1 cellular context compared by ENCODE assay signal in the genomic region with DNA sequence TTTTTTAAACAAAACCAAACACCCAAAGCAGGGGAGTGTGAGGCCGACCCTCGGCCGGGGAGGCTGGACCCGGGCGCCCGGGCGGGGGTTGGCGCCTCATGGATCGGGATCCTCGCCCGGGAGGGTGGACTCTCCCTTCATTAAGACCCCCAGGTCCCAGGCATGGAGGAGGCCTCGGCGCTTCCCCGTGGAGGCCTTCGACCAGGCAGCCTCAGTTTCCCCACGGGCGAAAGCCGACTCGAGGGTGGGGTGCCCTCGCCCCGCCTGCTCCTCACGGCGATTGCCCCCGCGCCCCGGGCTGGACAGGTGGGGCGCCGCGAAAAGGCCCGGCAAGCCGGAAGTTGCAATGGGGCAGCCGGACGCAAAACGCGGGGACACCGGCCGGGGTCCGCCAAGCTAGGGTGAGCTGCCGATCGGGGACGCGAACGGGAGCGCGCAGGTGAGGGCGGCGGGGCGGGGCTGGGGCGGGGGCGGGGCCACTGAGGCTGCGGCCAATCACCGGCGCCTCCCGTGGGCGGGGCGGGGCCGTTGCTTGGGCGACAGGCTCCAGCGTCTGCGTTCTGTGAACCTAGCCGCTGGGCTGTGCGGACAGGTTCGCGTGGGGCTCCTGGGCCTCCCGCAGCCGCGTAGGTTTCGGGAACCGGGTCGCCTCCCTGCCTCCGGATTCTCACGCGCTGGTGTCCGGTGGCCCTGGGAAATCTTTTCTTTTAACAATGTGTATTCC.
TF ChIP-seq lines count a peak whose summit lies in the region.

No MANE protein-coding gene starts in this region.

TF ChIP-seq in HepG2, 621 proteins besides CTCF, POLR2A, EP300 and RAD21 (continued from another document and continues in another):
- TF ChIP-seq, protein P1, sequence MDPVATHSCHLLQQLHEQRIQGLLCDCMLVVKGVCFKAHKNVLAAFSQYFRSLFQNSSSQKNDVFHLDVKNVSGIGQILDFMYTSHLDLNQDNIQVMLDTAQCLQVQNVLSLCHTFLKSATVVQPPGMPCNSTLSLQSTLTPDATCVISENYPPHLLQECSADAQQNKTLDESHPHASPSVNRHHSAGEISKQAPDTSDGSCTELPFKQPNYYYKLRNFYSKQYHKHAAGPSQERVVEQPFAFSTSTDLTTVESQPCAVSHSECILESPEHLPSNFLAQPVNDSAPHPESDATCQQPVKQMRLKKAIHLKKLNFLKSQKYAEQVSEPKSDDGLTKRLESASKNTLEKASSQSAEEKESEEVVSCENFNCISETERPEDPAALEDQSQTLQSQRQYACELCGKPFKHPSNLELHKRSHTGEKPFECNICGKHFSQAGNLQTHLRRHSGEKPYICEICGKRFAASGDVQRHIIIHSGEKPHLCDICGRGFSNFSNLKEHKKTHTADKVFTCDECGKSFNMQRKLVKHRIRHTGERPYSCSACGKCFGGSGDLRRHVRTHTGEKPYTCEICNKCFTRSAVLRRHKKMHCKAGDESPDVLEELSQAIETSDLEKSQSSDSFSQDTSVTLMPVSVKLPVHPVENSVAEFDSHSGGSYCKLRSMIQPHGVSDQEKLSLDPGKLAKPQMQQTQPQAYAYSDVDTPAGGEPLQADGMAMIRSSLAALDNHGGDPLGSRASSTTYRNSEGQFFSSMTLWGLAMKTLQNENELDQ (CRISPR knock-in tag; IDR thresholded peaks at IDR 0.05; ENCODE audit: borderline replicate concordance), result no peak
- TF ChIP-seq SOX5 (CRISPR knock-in tag; IDR thresholded peaks at IDR 0.05; ENCODE audit: borderline replicate concordance) (no peak), TCF7L2 (IDR thresholded peaks at IDR 0.05; ENCODE audit: low read depth, low read length) (no peak), NR3C1 (CRISPR knock-in tag; IDR thresholded peaks at IDR 0.05) (no peak), CAMTA2 (CRISPR knock-in tag; IDR thresholded peaks at IDR 0.05; ENCODE audit: borderline replicate concordance) (0 out of 2 replicates have a peak, but pooled peaks have one; percentile 54), SMAD3 (CRISPR knock-in tag; IDR thresholded peaks at IDR 0.05) (0 out of 2 replicates have a peak, but pooled peaks have one; percentile 47), MBD4 (IDR thresholded peaks at IDR 0.05; ENCODE audit: borderline replicate concordance, low read length) (no peak), NFATC3 (CRISPR knock-in tag; IDR thresholded peaks at IDR 0.05) (no peak), ZNF260 (CRISPR knock-in tag; IDR thresholded peaks at IDR 0.05; ENCODE audit: borderline replicate concordance, low read depth) (no peak), SRSF1 (optimal IDR thresholded peaks at IDR 0.05; ENCODE audit: low read depth, low read length) (no peak), ZMYM2 (CRISPR knock-in tag; IDR thresholded peaks at IDR 0.05) (no peak), PCBP1 (IDR thresholded peaks at IDR 0.05; ENCODE audit: borderline replicate concordance, low read depth, low read length) (no peak), ISL2 (CRISPR knock-in tag; IDR thresholded peaks at IDR 0.05) (peak; percentile 55; the same call in 1 of the 2 replicates), KDM5A (IDR thresholded peaks at IDR 0.05; ENCODE audit: borderline replicate concordance, low read length) (peak; percentile 91; the same call in 1 of the 2 replicates), SNRNP70 (IDR thresholded peaks at IDR 0.05; ENCODE audit: low read depth, low read length) (no peak), ZNF558 (CRISPR knock-in tag; IDR thresholded peaks at IDR 0.05; ENCODE audit: borderline replicate concordance) (0 out of 2 replicates have a peak, but pooled peaks have one; percentile 59), MATR3 (CRISPR knock-in tag; IDR thresholded peaks at IDR 0.05) (no peak), DR1 (CRISPR knock-in tag; IDR thresholded peaks at IDR 0.05) (peak; percentile 51; the same call in 1 of the 2 replicates), ZNF263 (CRISPR knock-in tag; IDR thresholded peaks at IDR 0.05) (no peak), JARID2 (CRISPR knock-in tag; IDR thresholded peaks at IDR 0.05; ENCODE audit: insufficient replicate concordance) (no peak), ZC3H13 (CRISPR knock-in tag; IDR thresholded peaks at IDR 0.05) (peak; percentile 47; the same call in 1 of the 2 replicates), ZNF180 (CRISPR knock-in tag; IDR thresholded peaks at IDR 0.05; ENCODE audit: borderline replicate concordance, low read depth) (no peak), ATF7-NPFF (CRISPR knock-in tag; IDR thresholded peaks at IDR 0.05; ENCODE audit: low read depth) (no peak), ZNF75D (CRISPR knock-in tag; IDR thresholded peaks at IDR 0.05; ENCODE audit: borderline replicate concordance) (no peak), TOE1 (CRISPR knock-in tag; IDR thresholded peaks at IDR 0.05) (no peak), ZFP90 (CRISPR knock-in tag; IDR thresholded peaks at IDR 0.05; ENCODE audit: borderline replicate concordance) (no peak), ZNF317 (CRISPR knock-in tag; IDR thresholded peaks at IDR 0.05) (no peak), RFX1 (IDR thresholded peaks at IDR 0.05) (peak; percentile 70), MAF1 (CRISPR knock-in tag; IDR thresholded peaks at IDR 0.05; ENCODE audit: borderline replicate concordance) (peak; percentile 65), ZNF510 (CRISPR knock-in tag; IDR thresholded peaks at IDR 0.05; ENCODE audit: low read depth) (no peak), GATAD2A (CRISPR knock-in tag; IDR thresholded peaks at IDR 0.05) (peak; percentile 75), NR2F2 (IDR thresholded peaks at IDR 0.05; ENCODE audit: borderline replicate concordance, low read depth) (peak; percentile 44; the same call in 1 of the 2 replicates), SETDB1 (CRISPR knock-in tag; IDR thresholded peaks at IDR 0.05; ENCODE audit: borderline replicate concordance) (no peak), CEBPG (CRISPR knock-in tag; IDR thresholded peaks at IDR 0.05) (peak; percentile 79), TEAD2 (CRISPR knock-in tag; IDR thresholded peaks at IDR 0.05) (no peak), SKI (IDR thresholded peaks at IDR 0.05; ENCODE audit: partially characterized antibody) (no peak)
- TF ChIP-seq, protein P2, sequence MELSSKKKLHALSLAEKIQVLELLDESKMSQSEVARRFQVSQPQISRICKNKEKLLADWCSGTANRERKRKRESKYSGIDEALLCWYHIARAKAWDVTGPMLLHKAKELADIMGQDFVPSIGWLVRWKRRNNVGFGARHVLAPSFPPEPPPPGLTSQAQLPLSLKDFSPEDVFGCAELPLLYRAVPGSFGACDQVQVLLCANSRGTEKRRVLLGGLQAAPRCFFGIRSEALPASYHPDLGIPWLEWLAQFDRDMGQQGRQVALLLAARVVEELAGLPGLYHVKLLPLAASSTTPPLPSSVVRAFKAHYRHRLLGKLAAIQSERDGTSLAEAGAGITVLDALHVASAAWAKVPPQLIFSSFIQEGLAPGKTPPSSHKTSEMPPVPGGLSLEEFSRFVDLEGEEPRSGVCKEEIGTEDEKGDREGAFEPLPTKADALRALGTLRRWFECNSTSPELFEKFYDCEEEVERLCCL (CRISPR knock-in tag; IDR thresholded peaks at IDR 0.05; ENCODE audit: borderline replicate concordance), result 0 out of 2 replicates have a peak, but pooled peaks have one; percentile 46
- TF ChIP-seq, protein P3, sequence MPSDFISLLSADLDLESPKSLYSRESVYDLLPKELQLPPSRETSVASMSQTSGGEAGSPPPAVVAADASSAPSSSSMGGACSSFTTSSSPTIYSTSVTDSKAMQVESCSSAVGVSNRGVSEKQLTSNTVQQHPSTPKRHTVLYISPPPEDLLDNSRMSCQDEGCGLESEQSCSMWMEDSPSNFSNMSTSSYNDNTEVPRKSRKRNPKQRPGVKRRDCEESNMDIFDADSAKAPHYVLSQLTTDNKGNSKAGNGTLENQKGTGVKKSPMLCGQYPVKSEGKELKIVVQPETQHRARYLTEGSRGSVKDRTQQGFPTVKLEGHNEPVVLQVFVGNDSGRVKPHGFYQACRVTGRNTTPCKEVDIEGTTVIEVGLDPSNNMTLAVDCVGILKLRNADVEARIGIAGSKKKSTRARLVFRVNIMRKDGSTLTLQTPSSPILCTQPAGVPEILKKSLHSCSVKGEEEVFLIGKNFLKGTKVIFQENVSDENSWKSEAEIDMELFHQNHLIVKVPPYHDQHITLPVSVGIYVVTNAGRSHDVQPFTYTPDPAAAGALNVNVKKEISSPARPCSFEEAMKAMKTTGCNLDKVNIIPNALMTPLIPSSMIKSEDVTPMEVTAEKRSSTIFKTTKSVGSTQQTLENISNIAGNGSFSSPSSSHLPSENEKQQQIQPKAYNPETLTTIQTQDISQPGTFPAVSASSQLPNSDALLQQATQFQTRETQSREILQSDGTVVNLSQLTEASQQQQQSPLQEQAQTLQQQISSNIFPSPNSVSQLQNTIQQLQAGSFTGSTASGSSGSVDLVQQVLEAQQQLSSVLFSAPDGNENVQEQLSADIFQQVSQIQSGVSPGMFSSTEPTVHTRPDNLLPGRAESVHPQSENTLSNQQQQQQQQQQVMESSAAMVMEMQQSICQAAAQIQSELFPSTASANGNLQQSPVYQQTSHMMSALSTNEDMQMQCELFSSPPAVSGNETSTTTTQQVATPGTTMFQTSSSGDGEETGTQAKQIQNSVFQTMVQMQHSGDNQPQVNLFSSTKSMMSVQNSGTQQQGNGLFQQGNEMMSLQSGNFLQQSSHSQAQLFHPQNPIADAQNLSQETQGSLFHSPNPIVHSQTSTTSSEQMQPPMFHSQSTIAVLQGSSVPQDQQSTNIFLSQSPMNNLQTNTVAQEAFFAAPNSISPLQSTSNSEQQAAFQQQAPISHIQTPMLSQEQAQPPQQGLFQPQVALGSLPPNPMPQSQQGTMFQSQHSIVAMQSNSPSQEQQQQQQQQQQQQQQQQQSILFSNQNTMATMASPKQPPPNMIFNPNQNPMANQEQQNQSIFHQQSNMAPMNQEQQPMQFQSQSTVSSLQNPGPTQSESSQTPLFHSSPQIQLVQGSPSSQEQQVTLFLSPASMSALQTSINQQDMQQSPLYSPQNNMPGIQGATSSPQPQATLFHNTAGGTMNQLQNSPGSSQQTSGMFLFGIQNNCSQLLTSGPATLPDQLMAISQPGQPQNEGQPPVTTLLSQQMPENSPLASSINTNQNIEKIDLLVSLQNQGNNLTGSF (CRISPR knock-in tag; IDR thresholded peaks at IDR 0.05), result no peak
- TF ChIP-seq, protein P4, sequence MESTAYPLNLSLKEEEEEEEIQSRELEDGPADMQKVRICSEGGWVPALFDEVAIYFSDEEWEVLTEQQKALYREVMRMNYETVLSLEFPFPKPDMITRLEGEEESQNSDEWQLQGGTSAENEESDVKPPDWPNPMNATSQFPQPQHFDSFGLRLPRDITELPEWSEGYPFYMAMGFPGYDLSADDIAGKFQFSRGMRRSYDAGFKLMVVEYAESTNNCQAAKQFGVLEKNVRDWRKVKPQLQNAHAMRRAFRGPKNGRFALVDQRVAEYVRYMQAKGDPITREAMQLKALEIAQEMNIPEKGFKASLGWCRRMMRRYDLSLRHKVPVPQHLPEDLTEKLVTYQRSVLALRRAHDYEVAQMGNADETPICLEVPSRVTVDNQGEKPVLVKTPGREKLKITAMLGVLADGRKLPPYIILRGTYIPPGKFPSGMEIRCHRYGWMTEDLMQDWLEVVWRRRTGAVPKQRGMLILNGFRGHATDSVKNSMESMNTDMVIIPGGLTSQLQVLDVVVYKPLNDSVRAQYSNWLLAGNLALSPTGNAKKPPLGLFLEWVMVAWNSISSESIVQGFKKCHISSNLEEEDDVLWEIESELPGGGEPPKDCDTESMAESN (CRISPR knock-in tag; conservative IDR thresholded peaks at IDR 0.05), result peak; percentile 84; the same call in 1 of the 2 replicates
- TF ChIP-seq, protein P5, sequence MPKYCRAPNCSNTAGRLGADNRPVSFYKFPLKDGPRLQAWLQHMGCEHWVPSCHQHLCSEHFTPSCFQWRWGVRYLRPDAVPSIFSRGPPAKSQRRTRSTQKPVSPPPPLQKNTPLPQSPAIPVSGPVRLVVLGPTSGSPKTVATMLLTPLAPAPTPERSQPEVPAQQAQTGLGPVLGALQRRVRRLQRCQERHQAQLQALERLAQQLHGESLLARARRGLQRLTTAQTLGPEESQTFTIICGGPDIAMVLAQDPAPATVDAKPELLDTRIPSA (CRISPR knock-in tag; IDR thresholded peaks at IDR 0.05; ENCODE audit: borderline replicate concordance), result no peak
- TF ChIP-seq, protein P6, sequence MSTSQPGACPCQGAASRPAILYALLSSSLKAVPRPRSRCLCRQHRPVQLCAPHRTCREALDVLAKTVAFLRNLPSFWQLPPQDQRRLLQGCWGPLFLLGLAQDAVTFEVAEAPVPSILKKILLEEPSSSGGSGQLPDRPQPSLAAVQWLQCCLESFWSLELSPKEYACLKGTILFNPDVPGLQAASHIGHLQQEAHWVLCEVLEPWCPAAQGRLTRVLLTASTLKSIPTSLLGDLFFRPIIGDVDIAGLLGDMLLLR (CRISPR knock-in tag; IDR thresholded peaks at IDR 0.05), result peak; percentile 71
- TF ChIP-seq, protein P7, sequence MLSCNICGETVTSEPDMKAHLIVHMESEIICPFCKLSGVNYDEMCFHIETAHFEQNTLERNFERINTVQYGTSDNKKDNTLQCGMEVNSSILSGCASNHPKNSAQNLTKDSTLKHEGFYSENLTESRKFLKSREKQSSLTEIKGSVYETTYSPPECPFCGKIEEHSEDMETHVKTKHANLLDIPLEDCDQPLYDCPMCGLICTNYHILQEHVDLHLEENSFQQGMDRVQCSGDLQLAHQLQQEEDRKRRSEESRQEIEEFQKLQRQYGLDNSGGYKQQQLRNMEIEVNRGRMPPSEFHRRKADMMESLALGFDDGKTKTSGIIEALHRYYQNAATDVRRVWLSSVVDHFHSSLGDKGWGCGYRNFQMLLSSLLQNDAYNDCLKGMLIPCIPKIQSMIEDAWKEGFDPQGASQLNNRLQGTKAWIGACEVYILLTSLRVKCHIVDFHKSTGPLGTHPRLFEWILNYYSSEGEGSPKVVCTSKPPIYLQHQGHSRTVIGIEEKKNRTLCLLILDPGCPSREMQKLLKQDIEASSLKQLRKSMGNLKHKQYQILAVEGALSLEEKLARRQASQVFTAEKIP (CRISPR knock-in tag; IDR thresholded peaks at IDR 0.05; ENCODE audit: borderline replicate concordance), result no peak
- TF ChIP-seq, protein P8, sequence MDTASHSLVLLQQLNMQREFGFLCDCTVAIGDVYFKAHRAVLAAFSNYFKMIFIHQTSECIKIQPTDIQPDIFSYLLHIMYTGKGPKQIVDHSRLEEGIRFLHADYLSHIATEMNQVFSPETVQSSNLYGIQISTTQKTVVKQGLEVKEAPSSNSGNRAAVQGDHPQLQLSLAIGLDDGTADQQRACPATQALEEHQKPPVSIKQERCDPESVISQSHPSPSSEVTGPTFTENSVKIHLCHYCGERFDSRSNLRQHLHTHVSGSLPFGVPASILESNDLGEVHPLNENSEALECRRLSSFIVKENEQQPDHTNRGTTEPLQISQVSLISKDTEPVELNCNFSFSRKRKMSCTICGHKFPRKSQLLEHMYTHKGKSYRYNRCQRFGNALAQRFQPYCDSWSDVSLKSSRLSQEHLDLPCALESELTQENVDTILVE (CRISPR knock-in tag; IDR thresholded peaks at IDR 0.05), result peak; percentile 86
